In the genomic region with DNA sequence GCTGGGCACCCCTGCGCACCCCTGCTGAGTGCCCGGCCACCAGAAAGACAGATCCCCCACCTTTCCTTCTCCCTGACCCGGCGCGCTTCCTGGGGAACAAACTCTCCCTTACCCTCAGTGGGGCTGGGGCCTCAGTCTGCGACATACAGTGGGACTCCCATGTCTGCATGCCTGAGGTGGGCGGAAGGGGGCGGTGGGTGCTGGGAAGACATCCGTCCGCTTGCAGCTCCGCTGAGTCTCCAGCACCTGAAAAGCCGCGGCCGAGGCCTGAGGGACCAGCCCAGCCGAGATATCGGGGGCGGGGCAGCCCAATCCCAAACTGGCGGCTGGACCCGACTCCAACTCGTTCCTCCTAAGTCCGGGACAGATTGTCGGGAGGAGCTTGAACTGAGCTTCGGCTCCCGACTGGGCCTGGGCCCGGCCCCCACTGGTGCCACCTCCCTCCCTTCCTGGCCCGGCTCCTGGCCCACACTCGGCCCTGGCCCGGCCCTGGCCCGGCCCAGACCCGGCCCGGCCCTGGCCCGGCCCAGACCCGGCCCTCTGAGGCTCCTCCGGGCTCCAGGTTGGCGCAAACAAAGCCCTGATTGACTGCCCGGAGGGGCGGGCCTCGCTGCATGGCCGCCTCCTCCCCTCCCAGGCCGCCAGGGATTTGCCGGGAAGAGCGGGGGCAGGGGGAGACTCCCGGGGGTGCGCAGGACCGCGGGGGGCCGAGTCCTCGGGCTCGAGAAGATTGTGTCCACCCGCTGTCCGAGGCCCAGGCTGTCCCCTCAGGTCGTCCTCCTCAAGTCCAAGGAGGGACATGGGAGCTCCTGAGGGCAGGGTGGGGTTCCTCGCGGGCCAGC, we compare ENCODE assay signal across 8 cellular contexts. TPM values are rescaled to one million over a fixed set of nuclear protein-coding genes. Genes with fewer than 3 reads are reported as not detected.
A peak's percentile ranks its signal among the peaks of the same experiment; 100 is the strongest.
DNase-seq lines count a peak whose midpoint lies in the region; ATAC-seq and TF ChIP-seq lines count a peak whose summit lies in the region.

No MANE protein-coding gene starts in this region.

- no peaks in the 10 kb centered on the region for H3K4me1 ChIP-seq in colonic mucosa

- H3K27ac ChIP-seq in colonic mucosa (peak overlapping the region; percentile 74), skin epidermis (peak overlapping the region in 20 of 21 experiments; percentile 52 to 87 (median 78))

- peak overlapping the region; percentile 36 for H3K4me3 ChIP-seq in colonic mucosa
- H3K4me3 ChIP-seq in kidney epithelial cell (ENCODE audit: low read depth, low read length): peak overlapping the region; percentile 44
- H3K4me3 ChIP-seq in skin epidermis: peak overlapping the region; percentile 26 to 50 (median 38)

- peaks cover 3% of the 10 kb centered on the region for H3K4me1 Mint-ChIP-seq in activated CD4-positive, alpha-beta T cell treated with anti-CD3 and anti-CD28 coated beads for 36 hours

- H3K27me3 Mint-ChIP-seq in activated CD4-positive, alpha-beta T cell treated with anti-CD3 and anti-CD28 coated beads for 36 hours: peaks cover 19% of the 10 kb centered on the region

- H3K9me3 Mint-ChIP-seq in activated CD4-positive, alpha-beta T cell treated with anti-CD3 and anti-CD28 coated beads for 36 hours (ENCODE audit: low read depth): no peaks in the 10 kb centered on the region

- POLR2A ChIA-PET in activated CD4-positive, alpha-beta T cell treated with anti-CD3 and anti-CD28 coated beads for 36 hours (lab: Charles Lee): no interaction called here

- intact Hi-C loops in activated CD4-positive, alpha-beta T cell treated with anti-CD3 and anti-CD28 coated beads for 36 hours (cut with DNase I, micrococcal nuclease): loop anchor here in 1 of 2 experiments (2.0 to 10.0 kb wide), 2 partner anchors 30 to 114 kb away; no protein-coding TSS in a partner anchor
- intact Hi-C loops in colonic mucosa (cut with DNase I): no loop called here

- TF ChIP-seq CTCF in colonic mucosa (IDR thresholded peaks at IDR 0.05): no peak
- no peak for TF ChIP-seq CTCF in kidney epithelial cell (IDR thresholded peaks at IDR 0.05; ENCODE audit: insufficient read depth, low read length, poor library complexity, severe bottlenecking)

- H3K36me3 Mint-ChIP-seq in activated CD4-positive, alpha-beta T cell treated with anti-CD3 and anti-CD28 coated beads for 36 hours (ENCODE audit: low read depth): no peaks in the 10 kb centered on the region

- no peaks in the 10 kb centered on the region for H3K36me3 ChIP-seq in colonic mucosa
- no peaks in the 10 kb centered on the region for H3K36me3 ChIP-seq in kidney epithelial cell (ENCODE audit: control insufficient read depth, insufficient read depth, low read length)

- H3K27me3 ChIP-seq in colonic mucosa (peaks cover 12% of the 10 kb centered on the region), kidney epithelial cell (ENCODE audit: control insufficient read depth, insufficient read depth, low read length) (no peaks in the 10 kb centered on the region)

- H3K27ac Mint-ChIP-seq in activated CD4-positive, alpha-beta T cell treated with anti-CD3 and anti-CD28 coated beads for 36 hours: peak overlapping the region; percentile 42

- CTCF ChIA-PET in activated CD4-positive, alpha-beta T cell treated with anti-CD3 and anti-CD28 coated beads for 36 hours (lab: Charles Lee): interaction anchor here (0.6 kb wide), 1 partner anchor 29 kb away, joined by 3 read pairs; no protein-coding TSS in a partner anchor

- peak overlapping the region in 1 of 2 donors; percentile 60 for H3K9ac ChIP-seq in colonic mucosa (ENCODE audit: low read depth in 2 of 2, low read length in 2 of 2)

- H3K4me3 Mint-ChIP-seq in activated CD4-positive, alpha-beta T cell treated with anti-CD3 and anti-CD28 coated beads for 36 hours: peak overlapping the region; percentile 70

- no peaks in the 10 kb centered on the region for H3K9me3 ChIP-seq in colonic mucosa

- DNase-seq in activated CD4-positive, alpha-beta T cell treated with anti-CD3 and anti-CD28 coated beads for 36 hours: peak; percentile 33
- no peak for DNase-seq in activated CD4-positive, alpha-beta T cell treated with anti-CD3 and anti-CD28 coated beads for 1 hour
- DNase-seq in colonic mucosa (peak; percentile 51), kidney epithelial cell (ENCODE audit: low read depth) (no peak), NCI-H2107 treated with DMSO at 0.1 percent for 48 hours (lab: John Stamatoyannopoulos, UW; ENCODE audit: unreplicated experiment) (no peak)

- peak; percentile 17 for ATAC-seq in activated CD4-positive, alpha-beta T cell treated with anti-CD3 and anti-CD28 coated beads for 36 hours
- ATAC-seq in SK-N-SH treated with all-trans-retinoic acid at 6 μM for 48 hours (peak; percentile 71), GM19324 (IDR thresholded peaks at IDR 0.05; ENCODE audit: low FRiP score, unreplicated experiment) (no peak)

TF ChIP-seq in SK-N-SH treated with all-trans-retinoic acid at 6 μM for 48 hours, 23 proteins besides CTCF, POLR2A, EP300 and RAD21:
- no peak for TF ChIP-seq ZFP3 (CRISPR knock-in tag; IDR thresholded peaks at IDR 0.05)
- TF ChIP-seq ESRRG (CRISPR knock-in tag; IDR thresholded peaks at IDR 0.05): no peak
- TF ChIP-seq OSR1 (CRISPR knock-in tag; IDR thresholded peaks at IDR 0.05): no peak
- no peak for TF ChIP-seq BACH2 (CRISPR knock-in tag; IDR thresholded peaks at IDR 0.05; ENCODE audit: borderline replicate concordance)
- TF ChIP-seq, protein P1, sequence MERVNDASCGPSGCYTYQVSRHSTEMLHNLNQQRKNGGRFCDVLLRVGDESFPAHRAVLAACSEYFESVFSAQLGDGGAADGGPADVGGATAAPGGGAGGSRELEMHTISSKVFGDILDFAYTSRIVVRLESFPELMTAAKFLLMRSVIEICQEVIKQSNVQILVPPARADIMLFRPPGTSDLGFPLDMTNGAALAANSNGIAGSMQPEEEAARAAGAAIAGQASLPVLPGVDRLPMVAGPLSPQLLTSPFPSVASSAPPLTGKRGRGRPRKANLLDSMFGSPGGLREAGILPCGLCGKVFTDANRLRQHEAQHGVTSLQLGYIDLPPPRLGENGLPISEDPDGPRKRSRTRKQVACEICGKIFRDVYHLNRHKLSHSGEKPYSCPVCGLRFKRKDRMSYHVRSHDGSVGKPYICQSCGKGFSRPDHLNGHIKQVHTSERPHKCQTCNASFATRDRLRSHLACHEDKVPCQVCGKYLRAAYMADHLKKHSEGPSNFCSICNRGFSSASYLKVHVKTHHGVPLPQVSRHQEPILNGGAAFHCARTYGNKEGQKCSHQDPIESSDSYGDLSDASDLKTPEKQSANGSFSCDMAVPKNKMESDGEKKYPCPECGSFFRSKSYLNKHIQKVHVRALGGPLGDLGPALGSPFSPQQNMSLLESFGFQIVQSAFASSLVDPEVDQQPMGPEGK (CRISPR knock-in tag; IDR thresholded peaks at IDR 0.05; ENCODE audit: borderline replicate concordance): no peak
- no peak for TF ChIP-seq TOX (CRISPR knock-in tag; IDR thresholded peaks at IDR 0.05; ENCODE audit: borderline replicate concordance)
- no peak for TF ChIP-seq ZNF565 (CRISPR knock-in tag; conservative IDR thresholded peaks at IDR 0.05; ENCODE audit: low read depth)
- no peak for TF ChIP-seq ARNTL (CRISPR knock-in tag; IDR thresholded peaks at IDR 0.05; ENCODE audit: borderline replicate concordance, low read depth)
TF ChIP-seq in SK-N-SH treated with all-trans-retinoic acid at 6 μM for 48 hours: peak in this region for 0.

RNA-seq across cellular contexts. Expression of a gene that starts 0.9 kb away (rescaled TPM):
- total RNA-seq in activated CD4-positive, alpha-beta T cell treated with anti-CD3 and anti-CD28 coated beads for 36 hours: 1 to 10 TPM; 1.2 to 1.5 TPM
- total RNA-seq in colonic mucosa (1 to 10 TPM; 1.3 to 2.9 TPM), kidney epithelial cell (3.6 and 5.0 TPM in 2 replicates)

Comparison
In these comparisons a context has a peak if more than half of its experiments do, and no peak if none do; other contexts are left out.
1. DNase-seq: peak in activated CD4-positive, alpha-beta T cell treated with anti-CD3 and anti-CD28 coated beads for 36 hours (single experiment) and colonic mucosa (single experiment); none in activated CD4-positive, alpha-beta T cell treated with anti-CD3 and anti-CD28 coated beads for 1 hour (single experiment), kidney epithelial cell (single experiment) and NCI-H2107 treated with DMSO at 0.1 percent for 48 hours (single experiment).
2. Peak in every context shown above with its lines, with median percentiles within 50 percentile points of each other: H3K4me3 ChIP-seq.